In genomic region chr1:241532864-241533263, GRCh38 we compare ENCODE assay signal across 10 cellular contexts. TPM values are rescaled to one million over a fixed set of nuclear protein-coding genes. Genes with fewer than 3 reads are reported as not detected.
DNase-seq lines count a peak whose midpoint lies in the region; ATAC-seq, FAIRE-seq and TF ChIP-seq lines count a peak whose summit lies in the region.
"Had no signal": no experiment of that assay in that cellular context is flagged by ENCODE, and none has a peak within 500 bp of the region (broad histone marks: within the 10 kb centered on the region; RNA-seq: fewer than 3 reads in every experiment).

No MANE protein-coding gene starts in this region.

- CTCF ChIA-PET in A549 (lab: Yijun Ruan, JAX) = interaction anchor here (0.7 to 2.3 kb wide), 5 partner anchors 21 to 301 kb away, joined by 3 to 14 read pairs (median 5); no protein-coding TSS in a partner anchor

- no peak overlapping the region for H3K4me2 ChIP-seq in A549

- TF ChIP-seq CTCF in A549 (IDR thresholded peaks at IDR 0.05) (no peak), mesothelial cell of epicardium (IDR thresholded peaks at IDR 0.05; ENCODE audit: unreplicated experiment) (no peak), endothelial cell (IDR thresholded peaks at IDR 0.05; ENCODE audit: unreplicated experiment) (no peak), ascending aorta (IDR thresholded peaks at IDR 0.05) (no peak)

- H3K36me3 Mint-ChIP-seq in T-helper 17 cell (ENCODE audit: low read depth) (peaks cover 2% of the 10 kb centered on the region), mesothelial cell of epicardium (no peaks in the 10 kb centered on the region), endothelial cell (ENCODE audit: low read depth, unreplicated experiment) (no peaks in the 10 kb centered on the region)
- H3K36me3 Mint-ChIP-seq: CD4-positive, CD25-positive, alpha-beta regulatory T cell had no signal

- peaks cover 20% of the 10 kb centered on the region for H3K27me3 Mint-ChIP-seq in T-helper 17 cell
- H3K27me3 Mint-ChIP-seq in mesothelial cell of epicardium (ENCODE audit: low read depth) = peaks cover 5% of the 10 kb centered on the region
- H3K27me3 Mint-ChIP-seq in endothelial cell (ENCODE audit: unreplicated experiment) = peaks cover 3% of the 10 kb centered on the region

- DNase-seq in A549 (ENCODE audit: low read depth in 1 of 2, low spot score in 1 of 2) (no peak), T-helper 17 cell (no peak), mesothelial cell of epicardium (ENCODE audit: low spot score in 2 of 2, unreplicated experiment in 2 of 2) (no peak), endothelial cell (ENCODE audit: low spot score) (no peak), NCI-H524 treated with DMSO at 0.1 percent for 48 hours (lab: John Stamatoyannopoulos, UW) (no peak), ascending aorta (ENCODE audit: low spot score in 2 of 2) (no peak)
- DNase-seq: CD4-positive, CD25-positive, alpha-beta regulatory T cell had no signal

- H3K9me3 ChIP-seq in A549 (no peaks in the 10 kb centered on the region), T-helper 17 cell (ENCODE audit: control insufficient read depth, low read length, poor library complexity, severe bottlenecking) (no peaks in the 10 kb centered on the region), ascending aorta (no peaks in the 10 kb centered on the region)

- ATAC-seq in A549 (no peak), GM19025 (IDR thresholded peaks at IDR 0.05; ENCODE audit: low read depth, unreplicated experiment) (peak; percentile 45), HG02943 (IDR thresholded peaks at IDR 0.05; ENCODE audit: low read depth, unreplicated experiment) (peak; percentile 51), T-helper 17 cell (peak; percentile 63)

- H3K36me3 ChIP-seq in ascending aorta = no peaks in the 10 kb centered on the region

- intact Hi-C loops in ascending aorta (cut with DNase I) = no loop called here

- POLR2A ChIA-PET in A549 (lab: Yijun Ruan, JAX) = interaction anchor here (0.6 to 1.0 kb wide), 2 partner anchors 83 to 95 kb away, joined by 3 read pairs; no protein-coding TSS in a partner anchor

- H3K4me1 Mint-ChIP-seq in T-helper 17 cell = peaks cover 16% of the 10 kb centered on the region
- H3K4me1 Mint-ChIP-seq in mesothelial cell of epicardium = peaks cover 9% of the 10 kb centered on the region
- peaks cover 11% of the 10 kb centered on the region for H3K4me1 Mint-ChIP-seq in endothelial cell (ENCODE audit: unreplicated experiment)

- H3K27ac ChIP-seq in A549 = no peak overlapping the region
- no peak overlapping the region for H3K27ac ChIP-seq in ascending aorta

- H3K4me3 Mint-ChIP-seq in T-helper 17 cell (peak overlapping the region; percentile 45), mesothelial cell of epicardium (no peak overlapping the region), endothelial cell (ENCODE audit: unreplicated experiment) (no peak overlapping the region)

- WGBS in A549 (ENCODE audit: missing lambda C conversion rate) = 89% methylated on average over 7 of the region's 7 CpGs

- H3K9me3 Mint-ChIP-seq in mesothelial cell of epicardium (peaks cover 9% of the 10 kb centered on the region), endothelial cell (ENCODE audit: unreplicated experiment) (no peaks in the 10 kb centered on the region)

- no peak for TF ChIP-seq EP300 in A549 (IDR thresholded peaks at IDR 0.05)

- H3K4me3 ChIP-seq in A549 (no peak overlapping the region), ascending aorta (peak overlapping the region in 1 of 2 donors; percentile 55)

- 0 out of 3 replicates have a peak, but pooled peaks cover 10% of the 10 kb centered on the region for H3K4me1 ChIP-seq in A549
- no peaks in the 10 kb centered on the region for H3K4me1 ChIP-seq in ascending aorta

- no peaks in the 10 kb centered on the region for H3K27me3 ChIP-seq in ascending aorta

- no peak for TF ChIP-seq RAD21 in A549 (conservative IDR thresholded peaks at IDR 0.05 in 1 of 2, IDR thresholded peaks at IDR 0.05 in 1 of 2)

- H3K27ac Mint-ChIP-seq in T-helper 17 cell (peak overlapping the region; percentile 90), mesothelial cell of epicardium (no peak overlapping the region), endothelial cell (ENCODE audit: unreplicated experiment) (no peak overlapping the region)

- TF ChIP-seq POLR2A in A549 (IDR thresholded peaks at IDR 0.05; ENCODE audit: low read length) = no peak

- FAIRE-seq in A549 (lab: Jason Lieb, UNC) = no peak

TF ChIP-seq in A549, 52 proteins besides CTCF, POLR2A, EP300 and RAD21:
- TF ChIP-seq MAFK (IDR thresholded peaks at IDR 0.05; ENCODE audit: partially characterized antibody) (peak; percentile 45), PHF8 (IDR thresholded peaks at IDR 0.05; ENCODE audit: borderline replicate concordance, low read depth) (no peak)

RNA-seq across cellular contexts. Expression of gene KMO, which starts 0.7 kb away (rescaled TPM):
- polyA plus RNA-seq in A549 (2011; rRNA removed) (0.47 and 1.3 TPM in 2 replicates), A549 (2017; fragmentation: RNase III; extraction: RNeasy Plus Mini Kit Qiagen cat#74134 plus additional on column Dnase treatment) (0.30 to 0.36 TPM (median 0.35 TPM) in 3 replicates)
- polyA plus RNA-seq in A549 (2012; cell fraction: cytosol; rRNA removed) = 0.20 and 0.29 TPM in 2 replicates
- polyA plus RNA-seq in A549 (2012; cell fraction: nucleus; rRNA removed) = 0.07 and 0.31 TPM in 2 replicates
- polyA minus RNA-seq in A549 (2011; rRNA and poly(A)+ RNA removed) = 0.45 TPM in 1 of 2 replicates, not detected in the other
- total RNA-seq in T-helper 17 cell (1 to 10 TPM in 1 of 2 donors, not detected in 1; 1.5 TPM), mesothelial cell of epicardium (not detected in 3 replicates), endothelial cell (ENCODE audit: unreplicated experiment) (not detected), ascending aorta (not detected)
- total RNA-seq: CD4-positive, CD25-positive, alpha-beta regulatory T cell; LHCN-M2 had no signal

RNA-seq across cellular contexts. Expression of gene FH, which starts 13.3 kb away (rescaled TPM):
- polyA plus RNA-seq in A549 (2011; rRNA removed) = 75.5 and 99.8 TPM in 2 replicates
- 50.8 and 51.2 TPM in 2 replicates for polyA plus RNA-seq in A549 (2012; cell fraction: cytosol; rRNA removed)
- polyA plus RNA-seq in A549 (2012; cell fraction: nucleus; rRNA removed) = 33.0 and 38.9 TPM in 2 replicates
- 95.2 to 107 TPM (median 98.7 TPM) in 3 replicates for polyA plus RNA-seq in A549 (2017; fragmentation: RNase III; extraction: RNeasy Plus Mini Kit Qiagen cat#74134 plus additional on column Dnase treatment)
- polyA minus RNA-seq in A549 (2011; rRNA and poly(A)+ RNA removed) = 32.7 and 34.7 TPM in 2 replicates
- total RNA-seq in T-helper 17 cell = 10 to 100 TPM; 13.9 to 18.5 TPM
- total RNA-seq in mesothelial cell of epicardium = 50.0 to 51.5 TPM (median 50.2 TPM) in 3 replicates
- total RNA-seq in endothelial cell (ENCODE audit: unreplicated experiment) = 55.9 TPM
- total RNA-seq in ascending aorta = 29.9 TPM

Comparison
In these comparisons a context has a peak if more than half of its experiments do, and no peak if none do; other contexts are left out.
1. ATAC-seq: peak in GM19025 (single experiment), HG02943 (single experiment) and T-helper 17 cell (single experiment); none in A549 (0 of 2).